Comparison of ENCODE assay signal across 28 cellular contexts in the genomic region with DNA sequence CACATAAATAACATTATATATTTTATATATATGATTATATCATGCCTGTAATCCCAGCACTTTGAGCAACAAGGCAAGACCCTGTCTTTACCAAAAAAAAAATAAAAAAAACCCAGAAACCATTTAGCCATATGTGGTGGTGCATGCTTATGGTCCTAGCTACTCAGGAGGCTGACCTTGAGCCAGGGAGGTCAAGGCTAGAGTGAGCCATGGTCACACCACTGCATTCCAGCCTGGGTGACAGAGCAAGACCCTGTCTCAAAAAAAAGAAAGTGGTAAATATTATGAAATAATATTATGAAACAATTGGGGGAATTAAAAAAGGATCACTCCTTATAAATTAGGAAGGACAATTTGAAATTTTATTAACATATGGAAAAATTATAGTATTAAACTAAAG.
"Had no signal": no experiment of that assay in that cellular context is flagged by ENCODE, and none has a peak within 500 bp of the region (broad histone marks: within the 10 kb centered on the region; RNA-seq: fewer than 3 reads in every experiment).

No MANE protein-coding gene starts in this region.

- H3K9me3 ChIP-seq: colonic mucosa, esophagus muscularis mucosa, esophagus squamous epithelium, gastrocnemius medialis, gastroesophageal sphincter, heart left ventricle, heart right ventricle had no signal

- DNase-seq: colonic mucosa; cortex of kidney; dermis blood vessel endothelial cell; dorsolateral prefrontal cortex; effector CD4-positive, alpha-beta T cell; effector CD8-positive, alpha-beta T cell; effector memory CD4-positive, alpha-beta T cell; effector memory CD8-positive, alpha-beta T cell; endodermal cell; erythroblast; esophagus squamous epithelium; foreskin fibroblast; foreskin keratinocyte; foreskin melanocyte; gastrocnemius medialis; glutamatergic neuron; head of caudate nucleus; heart right ventricle had no signal

- H3K4me1 ChIP-seq: colonic mucosa, esophagus muscularis mucosa, esophagus squamous epithelium, foreskin keratinocyte, gastrocnemius medialis, heart left ventricle, heart right ventricle had no signal

- H3K36me3 ChIP-seq: colonic mucosa, esophagus muscularis mucosa, esophagus squamous epithelium, gastrocnemius medialis, gastroesophageal sphincter had no signal

- H3K4me3 ChIP-seq: colonic mucosa, coronary artery, dorsolateral prefrontal cortex, esophagus muscularis mucosa, esophagus squamous epithelium, gastrocnemius medialis, gastroesophageal sphincter, heart left ventricle, heart right ventricle had no signal

- FAIRE-seq: colon, endometrium, endothelial cell of umbilical vein, frontal cortex had no signal

- H3K27ac ChIP-seq: colonic mucosa, coronary artery, dorsolateral prefrontal cortex, epithelial cell of prostate, esophagus muscularis mucosa, esophagus squamous epithelium, foreskin keratinocyte, gastrocnemius medialis, gastroesophageal sphincter, heart left ventricle, heart right ventricle had no signal

- ATAC-seq: effector memory CD8-positive, alpha-beta T cell; esophagus mucosa; foreskin keratinocyte; gastrocnemius medialis; gastroesophageal sphincter; heart left ventricle; heart right ventricle had no signal

- H3K27me3 ChIP-seq: colonic mucosa, dorsolateral prefrontal cortex, esophagus muscularis mucosa, esophagus squamous epithelium, foreskin keratinocyte, gastrocnemius medialis, gastroesophageal sphincter, heart left ventricle, heart right ventricle had no signal
